Comparison of ENCODE assay signal across 1 cellular context in genomic region chr4:139163806-139164206, GRCh38.
TF ChIP-seq lines count a peak whose summit lies in the region.

No MANE protein-coding gene starts in this region.

TF ChIP-seq in HepG2, 621 proteins besides CTCF, POLR2A, EP300 and RAD21:
- TF ChIP-seq ZNF710 (CRISPR knock-in tag; IDR thresholded peaks at IDR 0.05; ENCODE audit: borderline replicate concordance): 0 out of 2 replicates have a peak, but pooled peaks have one; percentile 16
- TF ChIP-seq IKZF4 (CRISPR knock-in tag; IDR thresholded peaks at IDR 0.05; ENCODE audit: borderline replicate concordance, low read depth, not compliant biosample characterization): no peak
